Comparison of ENCODE assay signal across 1 cellular context in genomic region chr17:55585629-55586028, GRCh38.
TF ChIP-seq lines count a peak whose summit lies in the region.

No MANE protein-coding gene starts in this region.

TF ChIP-seq in K562, 482 proteins besides CTCF, POLR2A, EP300 and RAD21 (continued from another document):
- TF ChIP-seq CBX2 (IDR thresholded peaks at IDR 0.05; ENCODE audit: insufficient read depth, low read length, poor library complexity, severe bottlenecking) (no peak), ARHGAP35 (IDR thresholded peaks at IDR 0.05; ENCODE audit: partially characterized antibody) (no peak), PTBP1 (IDR thresholded peaks at IDR 0.05; ENCODE audit: low read depth, low read length) (no peak), KLF10 (CRISPR knock-in tag; IDR thresholded peaks at IDR 0.05) (no peak), ZNF175 (CRISPR knock-in tag; IDR thresholded peaks at IDR 0.05; ENCODE audit: low read depth) (no peak), ZNF134 (CRISPR knock-in tag; conservative IDR thresholded peaks at IDR 0.05) (peak; percentile 49; the same call in 1 of the 2 replicates)
